ENCODE assay signal across 9 cellular contexts in genomic region chr14:68458840-68459469, GRCh38.
DNase-seq lines count a peak whose midpoint lies in the region; ATAC-seq and TF ChIP-seq lines count a peak whose summit lies in the region.
"Had no signal": no experiment of that assay in that cellular context is flagged by ENCODE, and none has a peak within 500 bp of the region (broad histone marks: within the 10 kb centered on the region; RNA-seq: fewer than 3 reads in every experiment).

No MANE protein-coding gene starts in this region.

- peak overlapping the region; percentile 34 to 76 for H2BK12ac ChIP-seq in mesenchymal stem cell (ENCODE audit: low read length in 2 of 2)

- intact Hi-C loops in CD14-positive monocyte (cut with micrococcal nuclease): no loop called here

- peaks cover 5 to 6% of the 10 kb centered on the region in 2 donors for H3K36me3 Mint-ChIP-seq in CD14-positive monocyte

- H2BK5ac ChIP-seq in mesenchymal stem cell (ENCODE audit: low read depth, low read length, poor library complexity, severe bottlenecking): no peak overlapping the region

- H3K18ac ChIP-seq in mesenchymal stem cell (ENCODE audit: low read depth in 1 of 2, low read length in 2 of 2): peak overlapping the region; percentile 18 to 63

- WGBS in mesenchymal stem cell: 80% methylated on average over 5 of the region's 5 CpGs

- peaks cover 6% of the 10 kb centered on the region for H3K9me3 ChIP-seq in mesenchymal stem cell (ENCODE audit: control insufficient read depth, low read length)

- H3K27me3 Mint-ChIP-seq in CD14-positive monocyte (ENCODE audit: low read depth in 3 of 3): peaks cover 0 to 2% (median 0%) of the 10 kb centered on the region in 3 donors

- no peak overlapping the region for H4K91ac ChIP-seq in mesenchymal stem cell (ENCODE audit: low read length)

- H4K8ac ChIP-seq in mesenchymal stem cell (ENCODE audit: low read length): peak overlapping the region; percentile 52

- H3K14ac ChIP-seq in mesenchymal stem cell (ENCODE audit: low read length in 2 of 2): no peak overlapping the region

- H2BK15ac ChIP-seq in mesenchymal stem cell (ENCODE audit: low read depth, poor library complexity, severe bottlenecking): no peak overlapping the region

- H2AK5ac ChIP-seq in mesenchymal stem cell (ENCODE audit: low read length, severe bottlenecking): no peak overlapping the region

- ATAC-seq in HG03521 (IDR thresholded peaks at IDR 0.05; ENCODE audit: unreplicated experiment) (no peak), GM19463 (IDR thresholded peaks at IDR 0.05; ENCODE audit: unreplicated experiment) (no peak)

- no peak overlapping the region for H3K4ac ChIP-seq in mesenchymal stem cell (ENCODE audit: low read depth in 1 of 2, low read length in 2 of 2)

- peak overlapping the region; percentile 70 for H3K27ac ChIP-seq in 22Rv1
- H3K27ac ChIP-seq in caudate nucleus (ENCODE audit: low read depth, low read length): peak overlapping the region; percentile 50
- H3K27ac ChIP-seq in mesenchymal stem cell (ENCODE audit: low read length, poor library complexity, severe bottlenecking): peak overlapping the region; percentile 45

- H3K79me1 ChIP-seq in mesenchymal stem cell (replicated peaks; ENCODE audit: low read length, poor library complexity, severe bottlenecking): no peaks in the 10 kb centered on the region

- H3K9ac ChIP-seq in mesenchymal stem cell (ENCODE audit: low read length): peak overlapping the region; percentile 53

- H3K4me1 ChIP-seq in mesenchymal stem cell (ENCODE audit: control insufficient read depth, insufficient read depth, low read depth, low read length): peaks cover 5% of the 10 kb centered on the region

- H3K9me3 Mint-ChIP-seq in CD14-positive monocyte: peaks cover 2 to 11% (median 9%) of the 10 kb centered on the region in 7 donors

- H2BK120ac ChIP-seq in mesenchymal stem cell (ENCODE audit: low read depth, low read length): no peak overlapping the region

- peaks cover 17% of the 10 kb centered on the region for H3K4me1 Mint-ChIP-seq in CD14-positive monocyte

- H3K36me3 ChIP-seq in mesenchymal stem cell (ENCODE audit: control insufficient read depth in 1 of 2, insufficient read depth in 2 of 2, low read depth in 1 of 2, low read length in 2 of 2): no peaks in the 10 kb centered on the region

- DNase-seq in HuH-7 (ENCODE audit: low spot score): peak; percentile 26
- DNase-seq in caudate nucleus (lab: John Stamatoyannopoulos, UW): peak in 5 of 61 donors; percentile 5 to 33 (median 13)
- peak; percentile 90 for DNase-seq in mesenchymal stem cell
- DNase-seq in NCI-H1048 (lab: John Stamatoyannopoulos, UW): no peak
- no peak for DNase-seq in CD14-positive monocyte (ENCODE audit: low spot score)

- no peak overlapping the region for H3K23ac ChIP-seq in mesenchymal stem cell (ENCODE audit: low read length in 2 of 2)

- peak overlapping the region in 1 of 2 experiments; percentile 2 for H3K4me3 ChIP-seq in mesenchymal stem cell (ENCODE audit: insufficient read depth in 1 of 2, low read depth in 1 of 2, low read length in 2 of 2)

- H3K27ac Mint-ChIP-seq in CD14-positive monocyte: peak overlapping the region in 1 of 7 donors; percentile 34
- H3K27ac Mint-ChIP-seq: T-helper 1 cell treated with Interleukin-12 subunit alpha and Interleukin-12 subunit beta and Interleukin-4 antibody, amounts not matched to agents 30 μg/mL and 1 μg/mL, for 36 hours had no signal

- H3K4me3 Mint-ChIP-seq in CD14-positive monocyte: no peak overlapping the region
- H3K4me3 Mint-ChIP-seq: T-helper 1 cell treated with Interleukin-12 subunit alpha and Interleukin-12 subunit beta and Interleukin-4 antibody, amounts not matched to agents 30 μg/mL and 1 μg/mL, for 36 hours had no signal

- no peak overlapping the region for H3K4me2 ChIP-seq in mesenchymal stem cell (ENCODE audit: low read length, poor library complexity, severe bottlenecking)

- no peak for TF ChIP-seq CTCF in 22Rv1 (IDR thresholded peaks at IDR 0.05)
- no peak for TF ChIP-seq CTCF in CD14-positive monocyte (IDR thresholded peaks at IDR 0.05)

- no peaks in the 10 kb centered on the region for H3K27me3 ChIP-seq in mesenchymal stem cell (ENCODE audit: control insufficient read depth in 1 of 2, insufficient read depth in 1 of 2, low read length in 2 of 2)

- H2AFZ ChIP-seq in mesenchymal stem cell (ENCODE audit: low read depth, low read length): peak overlapping the region; percentile 36

Comparison
In these comparisons a context has a peak if more than half of its experiments do, and no peak if none do; other contexts are left out.
1. DNase-seq: peak in HuH-7 (single experiment) and mesenchymal stem cell (single experiment); none in NCI-H1048 (single experiment) and CD14-positive monocyte (single experiment).
2. Peak in every context shown above with its lines, with median percentiles within 50 percentile points of each other: H3K27ac ChIP-seq.